ENCODE assay signal across 23 cellular contexts in genomic region chr3:80855482-80855881, GRCh38.
"Had no signal": no experiment of that assay in that cellular context is flagged by ENCODE, and none has a peak within 500 bp of the region (broad histone marks: within the 10 kb centered on the region; RNA-seq: fewer than 3 reads in every experiment).

No MANE protein-coding gene starts in this region.

- H3K4me1 Mint-ChIP-seq: nephron; neural progenitor cell; stimulated activated effector memory CD8-positive, alpha-beta T cell treated with anti-CD3 and anti-CD28 coated beads, Interleukin-12 subunit alpha, Interleukin-12 subunit beta, amount 100 ng/mL, for 72 hours; stimulated activated naive B cell treated with anti-CD40 and anti-IgM and Interleukin-4, amounts not matched to agents 10 μg/mL and 1 μg/mL and 100 μg/mL, for 72 hours had no signal

- H3K27me3 Mint-ChIP-seq: progenitor cell of endocrine pancreas; stimulated activated naive B cell treated with anti-CD40 and anti-IgM and Interleukin-4, amounts not matched to agents 10 μg/mL and 1 μg/mL and 100 μg/mL, for 72 hours; stimulated activated naive CD8-positive, alpha-beta T cell treated with anti-CD3 and anti-CD28 coated beads, Interleukin-15, Interleukin-2, amounts not matched to agents 100 ng/mL and 50 ng/mL, for 24 hours had no signal

- H3K36me3 Mint-ChIP-seq: neural progenitor cell; stimulated activated effector memory CD8-positive, alpha-beta T cell treated with anti-CD3 and anti-CD28 coated beads, Interleukin-12 subunit alpha, Interleukin-12 subunit beta, amount 100 ng/mL, for 72 hours; stimulated activated naive B cell treated with anti-CD40 and anti-IgM and Interleukin-4, amounts not matched to agents 10 μg/mL and 1 μg/mL and 100 μg/mL, for 72 hours had no signal

- DNase-seq: occipital lobe; ovary; posterior cingulate gyrus; psoas muscle; right cardiac atrium; right lobe of liver; sigmoid colon; small intestine; stimulated activated CD4-positive, alpha-beta T cell treated with anti-CD3 and anti-CD28 coated beads, Interleukin-15, amount 100 ng/mL, for 24 hours; stimulated activated CD4-positive, alpha-beta T cell treated with anti-CD3 and anti-CD28 coated beads, Interleukin-2, amount 100 ng/mL, for 24 hours; stimulated activated CD4-positive, alpha-beta T cell treated with anti-CD3 and anti-CD28 coated beads, Interleukin-2, amount 100 ng/mL, for 48 hours; stimulated activated CD4-positive, alpha-beta T cell treated with anti-CD3 and anti-CD28 coated beads, Interleukin-4, amount 100 ng/mL, for 24 hours; stimulated activated naive B cell treated with anti-CD40 and anti-IgM and Interleukin-4, amounts not matched to agents 10 μg/mL and 1 μg/mL and 100 μg/mL, for 72 hours; stimulated activated naive CD4-positive, alpha-beta T cell treated with Interleukin-2 at 50 U/mL for 16 hours; stomach; thyroid gland; trophoblast cell; upper lobe of left lung had no signal

- H3K9me3 Mint-ChIP-seq: nephron, neural progenitor cell had no signal

- ATAC-seq: psoas muscle; right cardiac atrium; right lobe of liver; stimulated activated effector memory CD8-positive, alpha-beta T cell treated with anti-CD3 and anti-CD28 coated beads, Interleukin-12 subunit alpha, Interleukin-12 subunit beta, amount 100 ng/mL, for 72 hours; stimulated activated naive B cell treated with anti-CD40 and anti-IgM and Interleukin-4, amounts not matched to agents 10 μg/mL and 1 μg/mL and 100 μg/mL, for 72 hours had no signal

- H3K4me3 Mint-ChIP-seq: nephron; neural progenitor cell; stimulated activated effector memory CD8-positive, alpha-beta T cell treated with anti-CD3 and anti-CD28 coated beads, Interleukin-12 subunit alpha, Interleukin-12 subunit beta, amount 100 ng/mL, for 72 hours; stimulated activated naive B cell treated with anti-CD40 and anti-IgM and Interleukin-4, amounts not matched to agents 10 μg/mL and 1 μg/mL and 100 μg/mL, for 72 hours; stimulated activated naive CD8-positive, alpha-beta T cell treated with anti-CD3 and anti-CD28 coated beads, Interleukin-15, Interleukin-2, amounts not matched to agents 100 ng/mL and 50 ng/mL, for 24 hours had no signal

- H3K27ac Mint-ChIP-seq: nephron; neural progenitor cell; progenitor cell of endocrine pancreas; stimulated activated effector memory CD8-positive, alpha-beta T cell treated with anti-CD3 and anti-CD28 coated beads, Interleukin-12 subunit alpha, Interleukin-12 subunit beta, amount 100 ng/mL, for 72 hours; stimulated activated naive B cell treated with anti-CD40 and anti-IgM and Interleukin-4, amounts not matched to agents 10 μg/mL and 1 μg/mL and 100 μg/mL, for 72 hours; stimulated activated naive CD8-positive, alpha-beta T cell treated with anti-CD3 and anti-CD28 coated beads, Interleukin-15, Interleukin-2, amounts not matched to agents 100 ng/mL and 50 ng/mL, for 24 hours had no signal
